1 cellular context compared by ENCODE assay signal in the genomic region with DNA sequence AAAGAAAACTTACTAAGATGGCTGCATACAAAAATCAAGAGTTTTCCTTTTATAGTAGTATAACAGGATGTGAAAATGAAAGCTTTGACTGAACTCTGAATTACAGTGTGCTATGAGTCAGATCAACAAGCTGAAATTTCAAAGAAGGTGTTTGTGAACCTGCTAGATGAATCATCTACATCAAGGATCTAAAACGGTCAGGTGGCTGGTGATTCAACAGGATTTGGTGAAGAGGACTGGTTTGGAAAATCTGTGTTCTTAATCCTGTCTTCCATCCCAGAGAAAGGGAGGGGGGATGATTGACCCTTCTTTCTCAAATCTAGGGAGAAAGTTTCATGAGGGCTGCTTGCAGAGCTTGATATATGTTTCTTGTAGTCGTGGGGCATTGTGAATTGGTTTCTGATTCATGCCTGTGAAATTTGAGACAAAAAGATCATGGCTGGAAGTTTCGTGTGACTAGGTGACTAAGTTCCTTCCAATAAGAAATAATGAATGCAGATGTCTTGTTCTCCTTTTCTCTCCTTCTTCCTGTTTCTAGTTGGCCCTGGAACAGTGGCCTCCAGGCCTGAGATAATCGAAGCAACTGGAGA.
TF ChIP-seq lines count a peak whose summit lies in the region.

No MANE protein-coding gene starts in this region.

TF ChIP-seq in GM23338, 12 proteins besides CTCF, POLR2A, EP300 and RAD21:
- TF ChIP-seq, protein P1, sequence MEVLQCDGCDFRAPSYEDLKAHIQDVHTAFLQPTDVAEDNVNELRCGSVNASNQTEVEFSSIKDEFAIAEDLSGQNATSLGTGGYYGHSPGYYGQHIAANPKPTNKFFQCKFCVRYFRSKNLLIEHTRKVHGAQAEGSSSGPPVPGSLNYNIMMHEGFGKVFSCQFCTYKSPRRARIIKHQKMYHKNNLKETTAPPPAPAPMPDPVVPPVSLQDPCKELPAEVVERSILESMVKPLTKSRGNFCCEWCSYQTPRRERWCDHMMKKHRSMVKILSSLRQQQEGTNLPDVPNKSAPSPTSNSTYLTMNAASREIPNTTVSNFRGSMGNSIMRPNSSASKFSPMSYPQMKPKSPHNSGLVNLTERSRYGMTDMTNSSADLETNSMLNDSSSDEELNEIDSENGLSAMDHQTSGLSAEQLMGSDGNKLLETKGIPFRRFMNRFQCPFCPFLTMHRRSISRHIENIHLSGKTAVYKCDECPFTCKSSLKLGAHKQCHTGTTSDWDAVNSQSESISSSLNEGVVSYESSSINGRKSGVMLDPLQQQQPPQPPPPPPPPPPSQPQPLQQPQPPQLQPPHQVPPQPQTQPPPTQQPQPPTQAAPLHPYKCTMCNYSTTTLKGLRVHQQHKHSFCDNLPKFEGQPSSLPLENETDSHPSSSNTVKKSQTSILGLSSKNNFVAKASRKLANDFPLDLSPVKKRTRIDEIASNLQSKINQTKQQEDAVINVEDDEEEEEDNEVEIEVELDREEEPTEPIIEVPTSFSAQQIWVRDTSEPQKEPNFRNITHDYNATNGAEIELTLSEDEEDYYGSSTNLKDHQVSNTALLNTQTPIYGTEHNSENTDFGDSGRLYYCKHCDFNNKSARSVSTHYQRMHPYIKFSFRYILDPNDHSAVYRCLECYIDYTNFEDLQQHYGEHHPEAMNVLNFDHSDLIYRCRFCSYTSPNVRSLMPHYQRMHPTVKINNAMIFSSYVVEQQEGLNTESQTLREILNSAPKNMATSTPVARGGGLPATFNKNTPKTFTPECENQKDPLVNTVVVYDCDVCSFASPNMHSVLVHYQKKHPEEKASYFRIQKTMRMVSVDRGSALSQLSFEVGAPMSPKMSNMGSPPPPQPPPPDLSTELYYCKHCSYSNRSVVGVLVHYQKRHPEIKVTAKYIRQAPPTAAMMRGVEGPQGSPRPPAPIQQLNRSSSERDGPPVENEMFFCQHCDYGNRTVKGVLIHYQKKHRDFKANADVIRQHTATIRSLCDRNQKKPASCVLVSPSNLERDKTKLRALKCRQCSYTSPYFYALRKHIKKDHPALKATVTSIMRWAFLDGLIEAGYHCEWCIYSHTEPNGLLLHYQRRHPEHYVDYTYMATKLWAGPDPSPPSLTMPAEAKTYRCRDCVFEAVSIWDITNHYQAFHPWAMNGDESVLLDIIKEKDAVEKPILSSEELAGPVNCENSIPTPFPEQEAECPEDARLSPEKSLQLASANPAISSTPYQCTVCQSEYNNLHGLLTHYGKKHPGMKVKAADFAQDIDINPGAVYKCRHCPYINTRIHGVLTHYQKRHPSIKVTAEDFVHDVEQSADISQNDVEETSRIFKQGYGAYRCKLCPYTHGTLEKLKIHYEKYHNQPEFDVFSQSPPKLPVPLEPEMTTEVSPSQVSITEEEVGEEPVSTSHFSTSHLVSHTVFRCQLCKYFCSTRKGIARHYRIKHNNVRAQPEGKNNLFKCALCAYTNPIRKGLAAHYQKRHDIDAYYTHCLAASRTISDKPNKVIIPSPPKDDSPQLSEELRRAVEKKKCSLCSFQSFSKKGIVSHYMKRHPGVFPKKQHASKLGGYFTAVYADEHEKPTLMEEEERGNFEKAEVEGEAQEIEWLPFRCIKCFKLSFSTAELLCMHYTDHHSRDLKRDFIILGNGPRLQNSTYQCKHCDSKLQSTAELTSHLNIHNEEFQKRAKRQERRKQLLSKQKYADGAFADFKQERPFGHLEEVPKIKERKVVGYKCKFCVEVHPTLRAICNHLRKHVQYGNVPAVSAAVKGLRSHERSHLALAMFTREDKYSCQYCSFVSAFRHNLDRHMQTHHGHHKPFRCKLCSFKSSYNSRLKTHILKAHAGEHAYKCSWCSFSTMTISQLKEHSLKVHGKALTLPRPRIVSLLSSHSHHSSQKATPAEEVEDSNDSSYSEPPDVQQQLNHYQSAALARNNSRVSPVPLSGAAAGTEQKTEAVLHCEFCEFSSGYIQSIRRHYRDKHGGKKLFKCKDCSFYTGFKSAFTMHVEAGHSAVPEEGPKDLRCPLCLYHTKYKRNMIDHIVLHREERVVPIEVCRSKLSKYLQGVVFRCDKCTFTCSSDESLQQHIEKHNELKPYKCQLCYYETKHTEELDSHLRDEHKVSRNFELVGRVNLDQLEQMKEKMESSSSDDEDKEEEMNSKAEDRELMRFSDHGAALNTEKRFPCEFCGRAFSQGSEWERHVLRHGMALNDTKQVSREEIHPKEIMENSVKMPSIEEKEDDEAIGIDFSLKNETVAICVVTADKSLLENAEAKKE (CRISPR knock-in tag; IDR thresholded peaks at IDR 0.05): no peak
- TF ChIP-seq EZH2phosphoT487 (IDR thresholded peaks at IDR 0.05; ENCODE audit: unreplicated experiment): no peak
